13 cellular contexts compared by ENCODE assay signal in the genomic region with DNA sequence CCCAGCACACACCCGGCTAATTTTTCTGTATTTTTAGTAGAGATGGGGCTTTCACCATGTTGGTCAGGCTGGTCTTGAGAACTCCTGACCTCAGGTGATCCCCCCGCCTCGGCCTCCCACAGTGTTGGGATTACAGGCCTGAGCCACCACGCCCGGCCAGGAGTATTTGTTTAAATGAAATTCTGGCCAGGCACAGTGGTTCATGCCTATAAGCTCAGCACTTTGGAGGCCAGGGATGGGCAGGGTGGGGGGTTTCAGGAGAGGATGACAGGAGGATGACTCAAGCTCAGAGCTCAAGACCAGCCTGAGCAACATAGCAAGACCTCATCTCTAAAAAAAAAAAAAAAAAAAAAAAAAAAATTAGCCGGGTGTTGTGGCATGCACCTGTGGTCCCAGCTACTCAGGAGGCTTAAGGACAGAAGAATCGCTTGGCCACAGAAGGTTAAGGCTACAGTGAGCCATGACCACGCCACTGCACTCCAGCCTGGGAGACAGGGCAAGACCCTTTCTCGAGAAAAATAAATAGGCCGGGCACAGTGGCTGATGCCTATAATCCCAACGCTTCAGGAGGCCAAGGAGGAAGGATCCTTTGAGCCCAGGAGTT. TPM values are rescaled to one million over a fixed set of nuclear protein-coding genes. Genes with fewer than 3 reads are reported as not detected.
DNase-seq lines count a peak whose midpoint lies in the region; ATAC-seq, FAIRE-seq and TF ChIP-seq lines count a peak whose summit lies in the region.
"Had no signal": no experiment of that assay in that cellular context is flagged by ENCODE, and none has a peak within 500 bp of the region (broad histone marks: within the 10 kb centered on the region; RNA-seq: fewer than 3 reads in every experiment).

No MANE protein-coding gene starts in this region.

- DNase-seq in AG08395 (ENCODE audit: low spot score), result peak; percentile 64
- DNase-seq in HS-27A (ENCODE audit: low read depth), result peak; percentile 51
- DNase-seq in K562 (ENCODE audit: extremely low read depth in 1 of 4, low spot score in 3 of 4), result no peak
- no peak for DNase-seq in left lung
- DNase-seq in natural killer cell treated with Interleukin-12 subunit alpha and Interleukin-12 subunit beta and Interleukin-15 and Interleukin-18, amount 100 ng/mL, for 72 hours (ENCODE audit: low spot score), result no peak
- DNase-seq in osteocyte (ENCODE audit: extremely low spot score, unreplicated experiment), result no peak
- DNase-seq in superior temporal gyrus (ENCODE audit: extremely low spot score), result no peak
- DNase-seq: activated CD4-positive, alpha-beta T cell treated with anti-CD3 and anti-CD28 coated beads, Interleukin-2, amount 50 U/mL, for 4 hours; occipital lobe; SHP77 had no signal

- CTCF ChIA-PET in K562 (lab: Yijun Ruan, JAX; ENCODE audit: low intra/inter-chr PET ratio), result no interaction called here

- no peaks in the 10 kb centered on the region for H3K27me3 ChIP-seq in K562 (ENCODE audit: control insufficient read depth in 2 of 2, insufficient read depth in 2 of 2, low read length in 2 of 2)
- H3K27me3 ChIP-seq in left lung, result no peaks in the 10 kb centered on the region
- H3K27me3 ChIP-seq: tibial nerve had no signal

- ATAC-seq in K562 (peak; percentile 12), left lung (peak; percentile 8), GM18519 (IDR thresholded peaks at IDR 0.05; ENCODE audit: low FRiP score, unreplicated experiment) (no peak)
- no peak for ATAC-seq in natural killer cell treated with Interleukin-12 subunit alpha and Interleukin-12 subunit beta and Interleukin-15 and Interleukin-18, amount 100 ng/mL, for 72 hours

- no peak for TF ChIP-seq POLR2A in K562 (conservative IDR thresholded peaks at IDR 0.05)

- H3K4me1 Mint-ChIP-seq in natural killer cell treated with Interleukin-12 subunit alpha and Interleukin-12 subunit beta and Interleukin-15 and Interleukin-18, amount 100 ng/mL, for 72 hours (ENCODE audit: low read depth in 2 of 2), result peaks cover 0 to 2% of the 10 kb centered on the region in 2 donors
- peaks cover 8% of the 10 kb centered on the region for H3K4me1 Mint-ChIP-seq in osteocyte (ENCODE audit: unreplicated experiment)

- TF ChIP-seq CTCF in K562 (IDR thresholded peaks at IDR 0.05 in 2 of 3, conservative IDR thresholded peaks at IDR 0.05 in 1 of 3; ENCODE audit: insufficient read depth in 2 of 3, low read depth in 1 of 3, low read length in 3 of 3) (no peak), left lung (IDR thresholded peaks at IDR 0.05) (no peak), osteocyte (IDR thresholded peaks at IDR 0.05) (no peak)

- no peak for TF ChIP-seq EP300 in K562 (IDR thresholded peaks at IDR 0.05; ENCODE audit: low read length)

- no peak for FAIRE-seq in K562 (lab: Jason Lieb, UNC)

- H3K4me3 ChIP-seq in K562, result no peak overlapping the region
- no peak overlapping the region for H3K4me3 ChIP-seq in left lung
- H3K4me3 ChIP-seq: tibial nerve had no signal

- no peaks in the 10 kb centered on the region for H3K79me2 ChIP-seq in K562 (ENCODE audit: control insufficient read depth, insufficient read depth, low read length)

- no peak overlapping the region for H3K4me2 ChIP-seq in K562 (ENCODE audit: insufficient read depth, low read length)

- intact Hi-C loops in K562 (cut with micrococcal nuclease), result no loop called here
- intact Hi-C loops in left lung (cut with DNase I), result no loop called here

- no peak overlapping the region for H3K27ac Mint-ChIP-seq in natural killer cell treated with Interleukin-12 subunit alpha and Interleukin-12 subunit beta and Interleukin-15 and Interleukin-18, amount 100 ng/mL, for 72 hours
- no peak overlapping the region for H3K27ac Mint-ChIP-seq in osteocyte (ENCODE audit: unreplicated experiment)
- H3K27ac Mint-ChIP-seq: activated naive CD8-positive, alpha-beta T cell had no signal

- H3K36me3 Mint-ChIP-seq in natural killer cell treated with Interleukin-12 subunit alpha and Interleukin-12 subunit beta and Interleukin-15 and Interleukin-18, amount 100 ng/mL, for 72 hours, result no peaks in the 10 kb centered on the region
- H3K36me3 Mint-ChIP-seq in osteocyte (ENCODE audit: unreplicated experiment), result peaks cover 9% of the 10 kb centered on the region

- BruUV-seq in K562 (replicated peaks; lab: Mats Ljungman, UMichigan), result no TSS peak

- no peaks in the 10 kb centered on the region for H3K27me3 Mint-ChIP-seq in natural killer cell treated with Interleukin-12 subunit alpha and Interleukin-12 subunit beta and Interleukin-15 and Interleukin-18, amount 100 ng/mL, for 72 hours
- H3K27me3 Mint-ChIP-seq in osteocyte (ENCODE audit: unreplicated experiment), result no peaks in the 10 kb centered on the region
- H3K27me3 Mint-ChIP-seq: activated naive CD8-positive, alpha-beta T cell had no signal

- POLR2A ChIA-PET in K562 (lab: Yijun Ruan, JAX), result interaction anchor here (1.0 to 3.5 kb wide), 7 partner anchors 7 to 54 kb away, joined by 3 to 19 read pairs (median 4); a partner anchor contains a TSS

- no peak for TF ChIP-seq RAD21 in K562 (CRISPR knock-in tag; conservative IDR thresholded peaks at IDR 0.05 in 1 of 2, IDR thresholded peaks at IDR 0.05 in 1 of 2)

- no peaks in the 10 kb centered on the region for H4K20me1 ChIP-seq in K562 (replicated peaks; ENCODE audit: control insufficient read depth, insufficient read depth, low read length)

- in situ Hi-C loops in K562 (cut with MboI), result no loop called here

- H3K9me3 ChIP-seq in K562 (replicated peaks; ENCODE audit: control insufficient read depth, insufficient read depth, low read depth, low read length), result no peaks in the 10 kb centered on the region
- no peaks in the 10 kb centered on the region for H3K9me3 ChIP-seq in left lung
- H3K9me3 ChIP-seq: tibial nerve had no signal

- H3K4me1 ChIP-seq in K562 (replicated peaks in 1 of 2; ENCODE audit: control insufficient read depth in 2 of 2, insufficient read depth in 2 of 2, low read length in 2 of 2), result peaks cover 10 to 14% of the 10 kb centered on the region in 2 experiments; a peak in 4 of 5 replicates
- H3K4me1 ChIP-seq in left lung, result peaks cover 0 to 14% of the 10 kb centered on the region in 2 donors

- H3K9me3 Mint-ChIP-seq in natural killer cell treated with Interleukin-12 subunit alpha and Interleukin-12 subunit beta and Interleukin-15 and Interleukin-18, amount 100 ng/mL, for 72 hours, result no peaks in the 10 kb centered on the region
- no peaks in the 10 kb centered on the region for H3K9me3 Mint-ChIP-seq in osteocyte (ENCODE audit: unreplicated experiment)

- no peaks in the 10 kb centered on the region for H3K9me1 ChIP-seq in K562 (ENCODE audit: control insufficient read depth, insufficient read depth, low read length)

- no peak overlapping the region for H3K4me3 Mint-ChIP-seq in natural killer cell treated with Interleukin-12 subunit alpha and Interleukin-12 subunit beta and Interleukin-15 and Interleukin-18, amount 100 ng/mL, for 72 hours
- H3K4me3 Mint-ChIP-seq in osteocyte (ENCODE audit: unreplicated experiment), result no peak overlapping the region
- H3K4me3 Mint-ChIP-seq: activated naive CD8-positive, alpha-beta T cell had no signal

- WGBS in K562 (ENCODE audit: insufficient coverage, low coverage, missing lambda C conversion rate), result 81% methylated on average over 10 of the region's 11 CpGs

- no peak overlapping the region for H3K9ac ChIP-seq in K562 (ENCODE audit: insufficient read depth in 1 of 2, low read depth in 2 of 2, low read length in 2 of 2)

- H3K27ac ChIP-seq in K562 (ENCODE audit: extremely low read depth, low read depth, low read length) (no peak overlapping the region), left lung (peak overlapping the region in 1 of 2 donors; percentile 70)

- H2AFZ ChIP-seq in K562 (ENCODE audit: low read depth, low read length), result no peak overlapping the region

- H3K36me3 ChIP-seq in K562 (ENCODE audit: control insufficient read depth, insufficient read depth, low read length) (peaks cover 34% of the 10 kb centered on the region; the same call in 2 of the 3 replicates), left lung (peaks cover 0 to 36% of the 10 kb centered on the region in 2 donors)

RNA-seq across cellular contexts. Expression of a gene that starts 8.2 kb away (rescaled TPM):
- total RNA-seq in K562 (2011; cell fraction: chromatin; rRNA removed; ENCODE audit: low replicate concordance), result 1.4 and 2.3 TPM in 2 replicates
- total RNA-seq in K562 (2011; cell fraction: nucleolus; rRNA removed), result 1.7 and 2.7 TPM in 2 replicates
- total RNA-seq in K562 (2011; cell fraction: nucleoplasm; rRNA removed), result 0.99 and 1.0 TPM in 2 replicates
- total RNA-seq in K562 (2014; rRNA removed) (1.1 and 1.5 TPM in 2 replicates), K562 (2014; rRNA removed; fragmentation: Illumina TruSeq; extraction: Trizol) (0.44 and 0.51 TPM in 2 replicates), K562 (2015; rRNA removed; fragmentation: Illumina TruSeq; extraction: Trizol) (0.76 and 1.2 TPM in 2 replicates), K562 (2021) (1.6 and 2.1 TPM in 2 replicates), left lung (1 to 10 TPM; 3.3 to 4.1 TPM), osteocyte (0.67 TPM in 1 of 2 replicates, not detected in the other)
- polyA plus RNA-seq in K562 (2011; rRNA removed) (1.9 and 4.2 TPM in 2 replicates), K562 (2014; fragmentation: Illumina TruSeq; extraction: Trizol) (0.37 and 1.2 TPM in 2 replicates), K562 (2014; fragmentation: Nextera tagmentation; extraction: Ambion mirVana) (under 1 TPM; 0.41 to 0.87 TPM), K562 (2014; rRNA removed) (1.3 and 1.6 TPM in 2 replicates)
- polyA plus RNA-seq in K562 (2011; cell fraction: cytosol; rRNA removed), result 4.5 and 4.6 TPM in 2 replicates
- polyA plus RNA-seq in K562 (2011; cell fraction: nucleus; rRNA removed), result 3.6 and 5.2 TPM in 2 replicates
- polyA plus RNA-seq in K562 (2012), result 2.2 and 4.5 TPM in 2 replicates
- polyA minus RNA-seq in K562 (2011; rRNA and poly(A)+ RNA removed), result 0.25 and 0.45 TPM in 2 replicates
- 2.7 TPM in 1 of 2 replicates, not detected in the other for polyA minus RNA-seq in K562 (2011; cell fraction: cytosol; rRNA and poly(A)+ RNA removed)
- polyA minus RNA-seq in K562 (2011; cell fraction: nucleus; rRNA and poly(A)+ RNA removed), result 0.81 and 1.6 TPM in 2 replicates
- total RNA-seq in natural killer cell treated with Interleukin-12 subunit alpha and Interleukin-12 subunit beta and Interleukin-15 and Interleukin-18, amount 100 ng/mL, for 72 hours, result under 1 TPM in 1 of 2 donors, not detected in 1; 0.43 TPM
- total RNA-seq: occipital lobe had no signal

RNA-seq across cellular contexts. Expression of a gene that starts 25.2 kb away (rescaled TPM):
- total RNA-seq in K562 (2011; cell fraction: chromatin; rRNA removed; ENCODE audit: low replicate concordance), result 137 and 349 TPM in 2 replicates
- total RNA-seq in K562 (2011; cell fraction: nucleolus; rRNA removed), result 313 and 352 TPM in 2 replicates
- 274 and 285 TPM in 2 replicates for total RNA-seq in K562 (2011; cell fraction: nucleoplasm; rRNA removed)
- total RNA-seq in K562 (2014; rRNA removed) (102 and 111 TPM in 2 replicates), K562 (2014; rRNA removed; fragmentation: Illumina TruSeq; extraction: Trizol) (25.5 and 42.5 TPM in 2 replicates), K562 (2015; rRNA removed; fragmentation: Illumina TruSeq; extraction: Trizol) (71.7 and 82.4 TPM in 2 replicates), K562 (2021) (138 and 153 TPM in 2 replicates), left lung (100 to 1,000 TPM; 286 to 331 TPM), osteocyte (260 and 264 TPM in 2 replicates)
- polyA plus RNA-seq in K562 (2011; rRNA removed) (59.3 and 117 TPM in 2 replicates), K562 (2014; fragmentation: Illumina TruSeq; extraction: Trizol) (87.6 and 141 TPM in 2 replicates), K562 (2014; fragmentation: Nextera tagmentation; extraction: Ambion mirVana) (1 to 10 TPM; 3.1 to 5.3 TPM), K562 (2014; rRNA removed) (133 and 139 TPM in 2 replicates)
- 120 and 173 TPM in 2 replicates for polyA plus RNA-seq in K562 (2011; cell fraction: cytosol; rRNA removed)
- polyA plus RNA-seq in K562 (2011; cell fraction: nucleus; rRNA removed), result 155 and 191 TPM in 2 replicates
- polyA plus RNA-seq in K562 (2012), result 146 and 236 TPM in 2 replicates
- 33.7 and 41.4 TPM in 2 replicates for polyA minus RNA-seq in K562 (2011; rRNA and poly(A)+ RNA removed)
- polyA minus RNA-seq in K562 (2011; cell fraction: cytosol; rRNA and poly(A)+ RNA removed), result 54.1 and 89.7 TPM in 2 replicates
- polyA minus RNA-seq in K562 (2011; cell fraction: nucleus; rRNA and poly(A)+ RNA removed), result 35.5 and 49.4 TPM in 2 replicates
- 100 to 1,000 TPM; 213 to 270 TPM for total RNA-seq in natural killer cell treated with Interleukin-12 subunit alpha and Interleukin-12 subunit beta and Interleukin-15 and Interleukin-18, amount 100 ng/mL, for 72 hours

RNA-seq across cellular contexts. Expression of a gene that starts 26.8 kb away (rescaled TPM):
- total RNA-seq in K562 (2011; cell fraction: chromatin; rRNA removed; ENCODE audit: low replicate concordance), result 0.46 and 1.5 TPM in 2 replicates
- total RNA-seq in K562 (2011; cell fraction: nucleolus; rRNA removed), result 1.2 and 1.7 TPM in 2 replicates
- 0.53 and 2.4 TPM in 2 replicates for total RNA-seq in K562 (2011; cell fraction: nucleoplasm; rRNA removed)
- total RNA-seq in K562 (2014; rRNA removed) (0.05 TPM in 1 of 2 replicates, not detected in the other), K562 (2014; rRNA removed; fragmentation: Illumina TruSeq; extraction: Trizol) (0.07 TPM in 1 of 2 replicates, not detected in the other), K562 (2015; rRNA removed; fragmentation: Illumina TruSeq; extraction: Trizol) (0.11 TPM in 2 replicates), K562 (2021) (0.89 and 1.5 TPM in 2 replicates), left lung (1 to 10 TPM in 1 of 2 donors, under 1 TPM in 1; 0.89 to 1.2 TPM), osteocyte (not detected in 2 replicates)
- polyA plus RNA-seq in K562 (2011; rRNA removed) (0.25 and 1.4 TPM in 2 replicates), K562 (2014; fragmentation: Illumina TruSeq; extraction: Trizol) (0.15 and 0.19 TPM in 2 replicates), K562 (2014; fragmentation: Nextera tagmentation; extraction: Ambion mirVana) (under 1 TPM in 1 of 2 experiments, not detected in 1; 0.18 TPM), K562 (2014; rRNA removed) (0.38 and 1.1 TPM in 2 replicates)
- 0.49 and 1.2 TPM in 2 replicates for polyA plus RNA-seq in K562 (2011; cell fraction: cytosol; rRNA removed)
- polyA plus RNA-seq in K562 (2011; cell fraction: nucleus; rRNA removed), result 0.37 and 2.6 TPM in 2 replicates
- polyA plus RNA-seq in K562 (2012), result 0.53 and 0.68 TPM in 2 replicates
- 0.53 and 0.90 TPM in 2 replicates for polyA minus RNA-seq in K562 (2011; rRNA and poly(A)+ RNA removed)
- 2.3 TPM in 1 of 2 replicates, not detected in the other for polyA minus RNA-seq in K562 (2011; cell fraction: cytosol; rRNA and poly(A)+ RNA removed)
- polyA minus RNA-seq in K562 (2011; cell fraction: nucleus; rRNA and poly(A)+ RNA removed), result 0.78 TPM in 1 of 2 replicates, not detected in the other
- total RNA-seq in natural killer cell treated with Interleukin-12 subunit alpha and Interleukin-12 subunit beta and Interleukin-15 and Interleukin-18, amount 100 ng/mL, for 72 hours, result not detected
- total RNA-seq: occipital lobe had no signal

RNA-seq across cellular contexts. Expression of a gene that starts 29.3 kb away (rescaled TPM):
- 47.4 and 110 TPM in 2 replicates for total RNA-seq in K562 (2011; cell fraction: chromatin; rRNA removed; ENCODE audit: low replicate concordance)
- 95.2 and 106 TPM in 2 replicates for total RNA-seq in K562 (2011; cell fraction: nucleolus; rRNA removed)
- total RNA-seq in K562 (2011; cell fraction: nucleoplasm; rRNA removed), result 67.2 and 75.0 TPM in 2 replicates
- total RNA-seq in K562 (2014; rRNA removed) (44.5 and 62.0 TPM in 2 replicates), K562 (2014; rRNA removed; fragmentation: Illumina TruSeq; extraction: Trizol) (22.1 and 23.0 TPM in 2 replicates), K562 (2015; rRNA removed; fragmentation: Illumina TruSeq; extraction: Trizol) (41.3 and 46.5 TPM in 2 replicates), K562 (2021) (95.4 and 98.5 TPM in 2 replicates), left lung (100 to 1,000 TPM; 130 to 141 TPM), osteocyte (154 and 172 TPM in 2 replicates)
- polyA plus RNA-seq in K562 (2011; rRNA removed) (51.2 and 56.6 TPM in 2 replicates), K562 (2014; fragmentation: Illumina TruSeq; extraction: Trizol) (67.5 and 79.1 TPM in 2 replicates), K562 (2014; fragmentation: Nextera tagmentation; extraction: Ambion mirVana) (1 to 10 TPM; 3.2 to 5.5 TPM), K562 (2014; rRNA removed) (69.6 and 79.5 TPM in 2 replicates)
- polyA plus RNA-seq in K562 (2011; cell fraction: cytosol; rRNA removed), result 75.9 and 134 TPM in 2 replicates
- polyA plus RNA-seq in K562 (2011; cell fraction: nucleus; rRNA removed), result 94.1 and 129 TPM in 2 replicates
- polyA plus RNA-seq in K562 (2012), result 105 and 115 TPM in 2 replicates
- 13.0 and 20.5 TPM in 2 replicates for polyA minus RNA-seq in K562 (2011; rRNA and poly(A)+ RNA removed)
- 37.3 and 38.6 TPM in 2 replicates for polyA minus RNA-seq in K562 (2011; cell fraction: cytosol; rRNA and poly(A)+ RNA removed)
- 30.5 and 33.0 TPM in 2 replicates for polyA minus RNA-seq in K562 (2011; cell fraction: nucleus; rRNA and poly(A)+ RNA removed)
- total RNA-seq in natural killer cell treated with Interleukin-12 subunit alpha and Interleukin-12 subunit beta and Interleukin-15 and Interleukin-18, amount 100 ng/mL, for 72 hours, result 100 to 1,000 TPM; 203 to 305 TPM

RNA-seq across cellular contexts. Expression of a gene that starts 39.8 kb away (rescaled TPM):
- 116 and 227 TPM in 2 replicates for total RNA-seq in K562 (2011; cell fraction: chromatin; rRNA removed; ENCODE audit: low replicate concordance)
- total RNA-seq in K562 (2011; cell fraction: nucleolus; rRNA removed), result 251 and 284 TPM in 2 replicates
- total RNA-seq in K562 (2011; cell fraction: nucleoplasm; rRNA removed), result 546 and 1,281 TPM in 2 replicates
- total RNA-seq in K562 (2014; rRNA removed), result 3,611 and 4,100 TPM in 2 replicates
- 2,821 and 3,420 TPM in 2 replicates for total RNA-seq in K562 (2014; rRNA removed; fragmentation: Illumina TruSeq; extraction: Trizol)
- 4,574 and 5,040 TPM in 2 replicates for total RNA-seq in K562 (2015; rRNA removed; fragmentation: Illumina TruSeq; extraction: Trizol)
- 3,376 and 3,459 TPM in 2 replicates for total RNA-seq in K562 (2021)
- 1,231 and 2,161 TPM in 2 replicates for polyA plus RNA-seq in K562 (2011; rRNA removed)
- polyA plus RNA-seq in K562 (2011; cell fraction: cytosol; rRNA removed), result 5,138 and 6,086 TPM in 2 replicates
- polyA plus RNA-seq in K562 (2011; cell fraction: nucleus; rRNA removed), result 1,631 and 1,635 TPM in 2 replicates
- polyA plus RNA-seq in K562 (2012), result 3,654 and 5,025 TPM in 2 replicates
- 6,461 and 6,790 TPM in 2 replicates for polyA plus RNA-seq in K562 (2014; fragmentation: Illumina TruSeq; extraction: Trizol)
- over 10,000 TPM; 17,458 to 27,415 TPM for polyA plus RNA-seq in K562 (2014; fragmentation: Nextera tagmentation; extraction: Ambion mirVana)
- 3,965 and 4,994 TPM in 2 replicates for polyA plus RNA-seq in K562 (2014; rRNA removed)
- polyA minus RNA-seq in K562 (2011; rRNA and poly(A)+ RNA removed), result 536 and 548 TPM in 2 replicates
- 790 and 999 TPM in 2 replicates for polyA minus RNA-seq in K562 (2011; cell fraction: cytosol; rRNA and poly(A)+ RNA removed)
- polyA minus RNA-seq in K562 (2011; cell fraction: nucleus; rRNA and poly(A)+ RNA removed), result 171 and 269 TPM in 2 replicates
- 1,000 to 10,000 TPM; 8,739 to 9,329 TPM for total RNA-seq in left lung
- total RNA-seq in natural killer cell treated with Interleukin-12 subunit alpha and Interleukin-12 subunit beta and Interleukin-15 and Interleukin-18, amount 100 ng/mL, for 72 hours, result 1,000 to 10,000 TPM; 1,643 to 2,467 TPM
- total RNA-seq in osteocyte, result 2,724 and 2,792 TPM in 2 replicates

Comparison
In these comparisons a context has a peak if more than half of its experiments do, and no peak if none do; other contexts are left out.
1. DNase-seq: peak in AG08395 (single experiment) and HS-27A (single experiment); none in K562 (0 of 4), left lung (0 of 2), natural killer cell treated with Interleukin-12 subunit alpha and Interleukin-12 subunit beta and Interleukin-15 and Interleukin-18, amount 100 ng/mL, for 72 hours (single experiment), osteocyte (single experiment) and superior temporal gyrus (single experiment).
2. ATAC-seq: peak in K562 (single experiment) and left lung (single experiment); none in GM18519 (single experiment) and natural killer cell treated with Interleukin-12 subunit alpha and Interleukin-12 subunit beta and Interleukin-15 and Interleukin-18, amount 100 ng/mL, for 72 hours (0 of 2).